Comparison of ENCODE assay signal across 33 cellular contexts in the genomic region with DNA sequence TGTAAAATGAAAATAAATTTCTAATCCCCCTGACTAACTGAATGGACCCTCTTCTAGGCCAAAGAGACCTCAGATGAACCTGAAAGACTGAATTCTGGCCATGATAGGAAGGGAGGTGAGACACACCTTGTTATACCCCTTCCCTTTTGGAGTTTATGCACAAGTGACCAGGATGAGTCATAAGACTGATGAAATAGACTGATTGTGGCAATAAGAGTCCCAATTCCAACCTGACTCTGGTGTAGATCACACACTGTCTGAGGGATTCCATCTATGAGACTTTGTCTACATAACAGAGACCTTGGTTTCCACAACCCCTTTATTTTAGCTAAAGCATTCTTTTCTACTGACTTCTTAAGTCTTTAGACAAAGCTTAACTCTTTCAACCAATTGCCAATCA. TPM values are rescaled to one million over a fixed set of nuclear protein-coding genes. Genes with fewer than 3 reads are reported as not detected.
"Had no signal": no experiment of that assay in that cellular context is flagged by ENCODE, and none has a peak within 500 bp of the region (broad histone marks: within the 10 kb centered on the region; RNA-seq: fewer than 3 reads in every experiment).

No MANE protein-coding gene starts in this region.

- H3K27ac Mint-ChIP-seq: activated CD4-positive, alpha-beta memory T cell treated with anti-CD3 and anti-CD28 coated beads, Interleukin-2, amount 10 ng/mL, durations not matched to agents 7 days and 5 days; activated CD8-positive, alpha-beta memory T cell treated with anti-CD3 and anti-CD28 coated beads, Interleukin-2, amount 10 ng/mL, durations not matched to agents 7 days and 5 days; activated naive CD4-positive, alpha-beta T cell treated with anti-CD3 and anti-CD28 coated beads, Interleukin-2, amount 10 ng/mL, durations not matched to agents 7 days and 5 days; activated naive CD8-positive, alpha-beta T cell; activated naive CD8-positive, alpha-beta T cell treated with anti-CD3 and anti-CD28 coated beads, Interleukin-2, amount 50 U/mL, for 24 hours; T-cell; T-helper 17 cell had no signal

- H3K27ac ChIP-seq: coronary artery, KMS-11, SJSA1, WERI-Rb-1 had no signal

- H3K27me3 ChIP-seq: SJSA1 had no signal

- H3K4me1 Mint-ChIP-seq: activated CD4-positive, alpha-beta memory T cell treated with anti-CD3 and anti-CD28 coated beads, Interleukin-2, amount 10 ng/mL, durations not matched to agents 7 days and 5 days; activated CD8-positive, alpha-beta memory T cell treated with anti-CD3 and anti-CD28 coated beads, Interleukin-2, amount 10 ng/mL, durations not matched to agents 7 days and 5 days; activated naive CD4-positive, alpha-beta T cell treated with anti-CD3 and anti-CD28 coated beads, Interleukin-2, amount 10 ng/mL, durations not matched to agents 7 days and 5 days; activated naive CD8-positive, alpha-beta T cell treated with anti-CD3 and anti-CD28 coated beads, Interleukin-2, amount 50 U/mL, for 24 hours; T-cell had no signal

- H3K9ac ChIP-seq: KMS-11, SK-N-SH had no signal

- H3K4me1 ChIP-seq: SJSA1 had no signal

- DNase-seq: activated CD4-positive, alpha-beta memory T cell treated with anti-CD3 and anti-CD28 coated beads, Interleukin-2, amount 10 ng/mL, durations not matched to agents 7 days and 5 days; activated CD4-positive, alpha-beta T cell treated with anti-CD3 and anti-CD28 coated beads for 1 hour; activated CD4-positive, alpha-beta T cell treated with anti-CD3 and anti-CD28 coated beads for 48 hours; activated CD4-positive, CD25-positive, alpha-beta regulatory T cell; activated CD8-positive, alpha-beta memory T cell treated with anti-CD3 and anti-CD28 coated beads for 24 hours; activated CD8-positive, alpha-beta memory T cell treated with anti-CD3 and anti-CD28 coated beads, Interleukin-2, amount 10 ng/mL, durations not matched to agents 7 days and 5 days; activated CD8-positive, alpha-beta memory T cell treated with anti-CD3 and anti-CD28 coated beads, Interleukin-2, amount 50 U/mL, for 48 hours; activated effector memory CD4-positive, alpha-beta T cell treated with Interleukin-2 at 50 U/mL for 16 hours; activated naive CD4-positive, alpha-beta T cell treated with anti-CD3 and anti-CD28 coated beads, Interleukin-2, amount 10 ng/mL, durations not matched to agents 7 days and 5 days; activated naive CD8-positive, alpha-beta T cell treated with anti-CD3 and anti-CD28 coated beads, Interleukin-2, amount 50 U/mL, for 24 hours; activated T-cell treated with anti-CD3 and anti-CD28 coated beads, Interleukin-2, amount 50 U/mL, for 48 hours; aorta; NCI-H1105 treated with DMSO at 0.1 percent for 48 hours; NCI-H1436; NCI-H1694; NCI-H1930; NCI-H2081 treated with DMSO at 0.1 percent for 48 hours; NCI-H345; NCI-H524 treated with DMSO at 0.1 percent for 48 hours; Right ventricle myocardium superior; SK-N-SH; T-cell; T-helper 17 cell; T-helper 9 cell; WERI-Rb-1 had no signal

- H3K4me2 ChIP-seq: KMS-11, SK-N-SH had no signal

- H3K27me3 Mint-ChIP-seq: activated CD4-positive, alpha-beta memory T cell treated with anti-CD3 and anti-CD28 coated beads, Interleukin-2, amount 10 ng/mL, durations not matched to agents 7 days and 5 days; activated CD8-positive, alpha-beta memory T cell treated with anti-CD3 and anti-CD28 coated beads, Interleukin-2, amount 10 ng/mL, durations not matched to agents 7 days and 5 days had no signal

- H3K36me3 ChIP-seq: SJSA1, WERI-Rb-1 had no signal

- H3K9me3 ChIP-seq: SK-N-SH had no signal

- H3K4me3 ChIP-seq: coronary artery, SJSA1 had no signal

- ATAC-seq: activated CD8-positive, alpha-beta memory T cell treated with anti-CD3 and anti-CD28 coated beads, Interleukin-2, amount 10 ng/mL, durations not matched to agents 7 days and 5 days; activated naive CD8-positive, alpha-beta T cell treated with anti-CD3 and anti-CD28 coated beads, Interleukin-2, amount 50 U/mL, for 24 hours; T-cell; T-helper 17 cell had no signal

- H3K36me3 Mint-ChIP-seq: activated naive CD4-positive, alpha-beta T cell treated with anti-CD3 and anti-CD28 coated beads, Interleukin-2, amount 10 ng/mL, durations not matched to agents 7 days and 5 days; T-cell had no signal

- H3K4me3 Mint-ChIP-seq: activated CD4-positive, alpha-beta memory T cell treated with anti-CD3 and anti-CD28 coated beads, Interleukin-2, amount 10 ng/mL, durations not matched to agents 7 days and 5 days; activated CD8-positive, alpha-beta memory T cell treated with anti-CD3 and anti-CD28 coated beads, Interleukin-2, amount 10 ng/mL, durations not matched to agents 7 days and 5 days; activated naive CD4-positive, alpha-beta T cell treated with anti-CD3 and anti-CD28 coated beads, Interleukin-2, amount 10 ng/mL, durations not matched to agents 7 days and 5 days; activated naive CD8-positive, alpha-beta T cell; activated naive CD8-positive, alpha-beta T cell treated with anti-CD3 and anti-CD28 coated beads, Interleukin-2, amount 50 U/mL, for 24 hours; T-cell; T-helper 17 cell had no signal

RNA-seq across cellular contexts. Expression of a gene that starts 13.5 kb away (rescaled TPM):
- total RNA-seq: activated CD4-positive, alpha-beta memory T cell treated with anti-CD3 and anti-CD28 coated beads, Interleukin-2, amount 10 ng/mL, durations not matched to agents 7 days and 5 days; activated CD8-positive, alpha-beta memory T cell treated with anti-CD3 and anti-CD28 coated beads, Interleukin-2, amount 10 ng/mL, durations not matched to agents 7 days and 5 days; aorta; cardiac septum; LHCN-M2; M059J; NCI-H460; Right ventricle myocardium superior; SJSA1; T-cell; T-helper 17 cell had no signal
- polyA plus RNA-seq: aorta, SK-N-SH had no signal

RNA-seq across cellular contexts. Expression of a gene that starts 25.7 kb away (rescaled TPM):
- total RNA-seq: activated CD4-positive, alpha-beta memory T cell treated with anti-CD3 and anti-CD28 coated beads, Interleukin-2, amount 10 ng/mL, durations not matched to agents 7 days and 5 days; activated CD8-positive, alpha-beta memory T cell treated with anti-CD3 and anti-CD28 coated beads, Interleukin-2, amount 10 ng/mL, durations not matched to agents 7 days and 5 days; cardiac septum; LHCN-M2; NCI-H460; SJSA1 had no signal
- polyA plus RNA-seq: aorta, SK-N-SH had no signal

RNA-seq across cellular contexts. Expression of a gene that starts 30.7 kb away (rescaled TPM):
- total RNA-seq: activated CD4-positive, alpha-beta memory T cell treated with anti-CD3 and anti-CD28 coated beads, Interleukin-2, amount 10 ng/mL, durations not matched to agents 7 days and 5 days; activated CD8-positive, alpha-beta memory T cell treated with anti-CD3 and anti-CD28 coated beads, Interleukin-2, amount 10 ng/mL, durations not matched to agents 7 days and 5 days; aorta; cardiac septum; LHCN-M2; M059J; NCI-H460; Right ventricle myocardium superior; SJSA1; T-cell; T-helper 17 cell had no signal
- polyA plus RNA-seq: aorta, SK-N-SH had no signal

RNA-seq across cellular contexts. Expression of a gene that starts 38.4 kb away (rescaled TPM):
- total RNA-seq: activated CD4-positive, alpha-beta memory T cell treated with anti-CD3 and anti-CD28 coated beads, Interleukin-2, amount 10 ng/mL, durations not matched to agents 7 days and 5 days; activated CD8-positive, alpha-beta memory T cell treated with anti-CD3 and anti-CD28 coated beads, Interleukin-2, amount 10 ng/mL, durations not matched to agents 7 days and 5 days; aorta; cardiac septum; LHCN-M2; M059J; NCI-H460; SJSA1; T-cell; T-helper 17 cell had no signal
- polyA plus RNA-seq: aorta, SK-N-SH had no signal
